8 cellular contexts compared by ENCODE assay signal in genomic region chr15:66386204-66387123, GRCh38.
A peak's percentile ranks its signal among the peaks of the same experiment; 100 is the strongest.
DNase-seq lines count a peak whose midpoint lies in the region; ATAC-seq and TF ChIP-seq lines count a peak whose summit lies in the region.

MAP2K1 (plus strand) TSS chr15:66386912; CDS start chr15:66387348, 436 bp downstream.

- DNase-seq in AG10803 (ENCODE audit: low read depth) (peak; percentile 95), NCI-H345 (lab: John Stamatoyannopoulos, UW) (peak; percentile 96), islet precursor cell (peak; percentile 99)
- peak; percentile 98 for DNase-seq in activated CD4-positive, CD25-positive, alpha-beta regulatory T cell treated with anti-CD3 and anti-CD28 coated beads, Interleukin-2, amount 50 U/mL, for 16 hours (ENCODE audit: low read depth, low spot score)
- DNase-seq in central memory CD8-positive, alpha-beta T cell (ENCODE audit: low spot score in 2 of 2) = peak; percentile 97 to 98
- DNase-seq in stimulated activated CD4-positive, alpha-beta T cell treated with anti-CD3 and anti-CD28 coated beads, Interleukin-12 subunit alpha, Interleukin-12 subunit beta, amount 100 ng/mL, for 48 hours (ENCODE audit: low read depth in 2 of 3, low spot score in 1 of 3) = peak; percentile 97 to 99 (median 98)

- peak; percentile 62 for TF ChIP-seq CTCF in AG10803 (conservative IDR thresholded peaks at IDR 0.05; ENCODE audit: low read length)

- H3K4me1 Mint-ChIP-seq in central memory CD8-positive, alpha-beta T cell = peaks cover 58% of the 10 kb centered on the region

- peak within 1 kb of the TSS; percentile 99 for H3K27ac Mint-ChIP-seq in central memory CD8-positive, alpha-beta T cell (ENCODE audit: low read depth)

- H3K4me3 Mint-ChIP-seq in central memory CD8-positive, alpha-beta T cell = peak within 1 kb of the TSS; percentile 98

- peaks cover 13% of the 10 kb centered on the region for H3K36me3 Mint-ChIP-seq in central memory CD8-positive, alpha-beta T cell (ENCODE audit: insufficient read depth)

- H3K9me3 Mint-ChIP-seq in central memory CD8-positive, alpha-beta T cell = no peaks in the 10 kb centered on the region

- peak; percentile 85 for ATAC-seq in GM19023 (IDR thresholded peaks at IDR 0.05; ENCODE audit: unreplicated experiment)
- peak; percentile 81 for ATAC-seq in HG03280 (IDR thresholded peaks at IDR 0.05; ENCODE audit: unreplicated experiment)
- ATAC-seq in central memory CD8-positive, alpha-beta T cell (replicated peaks; ENCODE audit: extremely low read depth, poor library complexity, severe bottlenecking) = peak; percentile 81

- H3K27me3 Mint-ChIP-seq in central memory CD8-positive, alpha-beta T cell = no peaks in the 10 kb centered on the region

- H3K4me3 ChIP-seq in AG10803 (ENCODE audit: low read length) = peak within 1 kb of the TSS; percentile 84

Comparison
In these comparisons a context has a peak if more than half of its experiments do, and no peak if none do; other contexts are left out.
1. Peak in every context shown above with its lines: DNase-seq, ATAC-seq and H3K4me3 ChIP-seq.